Comparison of ENCODE assay signal across 20 cellular contexts in genomic region chr1:200359610-200360163, GRCh38. TPM values are rescaled to one million over a fixed set of nuclear protein-coding genes. Genes with fewer than 3 reads are reported as not detected.
DNase-seq lines count a peak whose midpoint lies in the region; ATAC-seq, FAIRE-seq and TF ChIP-seq lines count a peak whose summit lies in the region.
"Had no signal": no experiment of that assay in that cellular context is flagged by ENCODE, and none has a peak within 500 bp of the region (broad histone marks: within the 10 kb centered on the region; RNA-seq: fewer than 3 reads in every experiment).

No MANE protein-coding gene starts in this region.

- no peak overlapping the region for H3K27ac ChIP-seq in mesenchymal stem cell (ENCODE audit: low read length, poor library complexity, severe bottlenecking)
- H3K27ac ChIP-seq: BLaER1, testis had no signal

- no peak overlapping the region for H3K14ac ChIP-seq in mesenchymal stem cell (ENCODE audit: low read length in 2 of 2)

- peaks cover 5% of the 10 kb centered on the region for H3K36me3 Mint-ChIP-seq in Calu3 (ENCODE audit: insufficient read depth, unreplicated experiment)
- H3K36me3 Mint-ChIP-seq: activated naive CD8-positive, alpha-beta T cell treated with anti-CD3 and anti-CD28 coated beads for 36 hours; naive B cell had no signal

- no peak overlapping the region for H2BK120ac ChIP-seq in mesenchymal stem cell (ENCODE audit: low read depth, low read length)

- no peak overlapping the region for H2AFZ ChIP-seq in mesenchymal stem cell (ENCODE audit: low read depth, low read length)

- TF ChIP-seq POLR2A in GM12891 (IDR thresholded peaks at IDR 0.05; ENCODE audit: low read depth, low read length) (no peak), NB4 (IDR thresholded peaks at IDR 0.05; ENCODE audit: extremely low read depth, insufficient read length) (no peak)

- no peaks in the 10 kb centered on the region for H3K27me3 ChIP-seq in mesenchymal stem cell (ENCODE audit: control insufficient read depth in 1 of 2, insufficient read depth in 1 of 2, low read length in 2 of 2)
- H3K27me3 ChIP-seq: BLaER1, testis had no signal

- no peak overlapping the region for H3K18ac ChIP-seq in mesenchymal stem cell (ENCODE audit: low read depth in 1 of 2, low read length in 2 of 2)

- 30% methylated on average over 2 of the region's 3 CpGs for WGBS in mesenchymal stem cell

- H3K4me3 ChIP-seq in NB4 (ENCODE audit: low read depth, low read length) (no peak overlapping the region), cardiac fibroblast (replicated peaks in 1 of 2; ENCODE audit: low read depth in 2 of 2, low read length in 2 of 2) (no peak overlapping the region), mesenchymal stem cell (ENCODE audit: insufficient read depth in 1 of 2, low read depth in 1 of 2, low read length in 2 of 2) (no peak overlapping the region)
- H3K4me3 ChIP-seq: BLaER1, testis had no signal

- intact Hi-C loops in Calu3 (cut with micrococcal nuclease; ENCODE audit: unreplicated experiment) = no loop called here

- no peaks in the 10 kb centered on the region for H3K9me3 ChIP-seq in mesenchymal stem cell (ENCODE audit: control insufficient read depth, low read length)
- H3K9me3 ChIP-seq: BLaER1, testis had no signal

- H3K9me3 Mint-ChIP-seq in Calu3 (ENCODE audit: low read depth, unreplicated experiment) = no peaks in the 10 kb centered on the region
- H3K9me3 Mint-ChIP-seq: activated naive CD8-positive, alpha-beta T cell treated with anti-CD3 and anti-CD28 coated beads for 36 hours; naive B cell had no signal

- no peak overlapping the region for H3K4me2 ChIP-seq in mesenchymal stem cell (ENCODE audit: low read length, poor library complexity, severe bottlenecking)
- H3K4me2 ChIP-seq: BLaER1 had no signal

- BruUV-seq in Calu3 (replicated peaks; lab: Mats Ljungman, UMichigan) = no TSS peak

- H2BK15ac ChIP-seq in mesenchymal stem cell (ENCODE audit: low read depth, poor library complexity, severe bottlenecking) = no peak overlapping the region

- DNase-seq in GM12891 (ENCODE audit: insufficient read length, low spot score) (no peak), NB4 (ENCODE audit: low read depth) (peak; percentile 35), cardiac fibroblast (ENCODE audit: low read depth in 2 of 2) (peak; percentile 43 to 87), mesenchymal stem cell (peak; percentile 64), COLO668 (lab: John Stamatoyannopoulos, UW; ENCODE audit: unreplicated experiment) (no peak), Calu3 (no peak), superior temporal gyrus (ENCODE audit: extremely low spot score) (no peak)
- DNase-seq: activated naive CD8-positive, alpha-beta T cell treated with anti-CD3 and anti-CD28 coated beads for 36 hours; erythroblast; hippocampal formation; left ventricle myocardium superior; naive B cell; NCI-H1417; NCI-H526; retina; RPMI8226; T-helper 17 cell; testis had no signal

- no peaks in the 10 kb centered on the region for H3K27me3 Mint-ChIP-seq in Calu3 (ENCODE audit: unreplicated experiment)
- H3K27me3 Mint-ChIP-seq: activated naive CD8-positive, alpha-beta T cell treated with anti-CD3 and anti-CD28 coated beads for 36 hours; naive B cell; T-helper 17 cell had no signal

- no peak overlapping the region for H3K23ac ChIP-seq in mesenchymal stem cell (ENCODE audit: low read length in 2 of 2)

- H2BK12ac ChIP-seq in mesenchymal stem cell (ENCODE audit: low read length in 2 of 2) = peak overlapping the region in 1 of 2 experiments; percentile 21

- H3K4ac ChIP-seq in mesenchymal stem cell (ENCODE audit: low read depth in 1 of 2, low read length in 2 of 2) = no peak overlapping the region

- H3K27ac Mint-ChIP-seq in Calu3 (ENCODE audit: unreplicated experiment) = no peak overlapping the region
- H3K27ac Mint-ChIP-seq: activated naive CD8-positive, alpha-beta T cell treated with anti-CD3 and anti-CD28 coated beads for 36 hours; naive B cell; T-helper 17 cell had no signal

- no peak overlapping the region for H2AK5ac ChIP-seq in mesenchymal stem cell (ENCODE audit: low read length, severe bottlenecking)

- H3K79me1 ChIP-seq in mesenchymal stem cell (replicated peaks; ENCODE audit: low read length, poor library complexity, severe bottlenecking) = no peaks in the 10 kb centered on the region

- TF ChIP-seq CTCF in NB4 (IDR thresholded peaks at IDR 0.05; ENCODE audit: low read depth, low read length) (no peak), cardiac fibroblast (IDR thresholded peaks at IDR 0.05; ENCODE audit: low read depth, low read length) (no peak), Calu3 (IDR thresholded peaks at IDR 0.05; ENCODE audit: unreplicated experiment) (no peak)

- H2BK5ac ChIP-seq in mesenchymal stem cell (ENCODE audit: low read depth, low read length, poor library complexity, severe bottlenecking) = no peak overlapping the region

- peaks cover 10% of the 10 kb centered on the region for H3K4me1 Mint-ChIP-seq in Calu3 (ENCODE audit: low read depth, unreplicated experiment)
- H3K4me1 Mint-ChIP-seq: activated naive CD8-positive, alpha-beta T cell treated with anti-CD3 and anti-CD28 coated beads for 36 hours had no signal

- peak; percentile 38 for FAIRE-seq in GM12891 (lab: Jason Lieb, UNC)

- ATAC-seq in HG03520 (IDR thresholded peaks at IDR 0.05; ENCODE audit: unreplicated experiment) = no peak
- ATAC-seq: left ventricle myocardium superior, T-helper 17 cell had no signal

- H3K9ac ChIP-seq in mesenchymal stem cell (ENCODE audit: low read length) = no peak overlapping the region
- H3K9ac ChIP-seq: BLaER1 had no signal

- peaks cover 2% of the 10 kb centered on the region for H3K4me1 ChIP-seq in mesenchymal stem cell (ENCODE audit: control insufficient read depth, insufficient read depth, low read depth, low read length)
- H3K4me1 ChIP-seq: testis had no signal

- no peaks in the 10 kb centered on the region for H3K36me3 ChIP-seq in mesenchymal stem cell (ENCODE audit: control insufficient read depth in 1 of 2, insufficient read depth in 2 of 2, low read depth in 1 of 2, low read length in 2 of 2)
- H3K36me3 ChIP-seq: BLaER1 had no signal

- no peak overlapping the region for H4K8ac ChIP-seq in mesenchymal stem cell (ENCODE audit: low read length)

- H4K91ac ChIP-seq in mesenchymal stem cell (ENCODE audit: low read length) = no peak overlapping the region

- CTCF ChIA-PET in Calu3 (lab: Charles Lee) = interaction anchor here (0.6 to 1.1 kb wide), 2 partner anchors 58 to 462 kb away, joined by 3 to 5 read pairs; no protein-coding TSS in a partner anchor

- H3K4me3 Mint-ChIP-seq in Calu3 (ENCODE audit: low read depth, unreplicated experiment) = no peak overlapping the region
- H3K4me3 Mint-ChIP-seq: activated naive CD8-positive, alpha-beta T cell treated with anti-CD3 and anti-CD28 coated beads for 36 hours; naive B cell; T-helper 17 cell had no signal

TF ChIP-seq in GM12891, 5 proteins besides CTCF, POLR2A, EP300 and RAD21:
- TF ChIP-seq SPI1 (IDR thresholded peaks at IDR 0.05; ENCODE audit: low read depth, low read length) (0 out of 2 replicates have a peak, but pooled peaks have one; percentile 10), POU2F2 (IDR thresholded peaks at IDR 0.05; ENCODE audit: low read depth, low read length) (no peak), PAX5 (IDR thresholded peaks at IDR 0.05; ENCODE audit: insufficient read depth, low read length, severe bottlenecking) (no peak)

RNA-seq across cellular contexts. Expression of gene ZNF281, which starts 50.1 kb away (rescaled TPM):
- 11.9 TPM for polyA plus RNA-seq in GM12891 (2012; ENCODE audit: low read depth, missing spikeins)
- 28.4 TPM for polyA plus RNA-seq in mesenchymal stem cell (2013, experiment 1 of 2)
- 27.8 TPM for polyA plus RNA-seq in mesenchymal stem cell (2013, experiment 2 of 2)
- total RNA-seq in Calu3 (2022) = 25.8 and 26.5 TPM in 2 replicates

Comparison
In these comparisons a context has a peak if more than half of its experiments do, and no peak if none do; other contexts are left out.
1. DNase-seq: peak in NB4 (single experiment), cardiac fibroblast (2 of 2) and mesenchymal stem cell (single experiment); none in GM12891 (single experiment), COLO668 (single experiment), Calu3 (single experiment) and superior temporal gyrus (single experiment).